Comparison of ENCODE assay signal across 1 cellular context in the genomic region with DNA sequence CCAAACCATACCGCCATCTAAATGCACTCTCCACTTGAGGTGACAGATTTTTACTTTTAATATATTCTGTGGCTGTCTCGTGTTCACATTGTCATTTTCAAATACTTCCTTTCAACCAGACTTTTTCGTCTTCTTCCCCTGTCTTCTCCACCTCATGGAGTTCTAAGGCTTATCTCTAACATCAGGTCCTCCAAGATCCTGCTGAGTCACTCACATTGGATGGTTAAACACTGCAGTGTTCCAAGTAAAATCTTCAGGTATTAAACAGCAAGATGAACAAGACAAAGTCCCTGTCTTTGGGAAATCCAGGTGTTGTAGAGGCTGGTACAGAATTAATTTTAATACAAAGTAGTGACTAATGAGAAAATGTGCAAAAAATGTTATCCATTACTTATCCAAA.
A peak's percentile ranks its signal among the peaks of the same experiment; 100 is the strongest.
TF ChIP-seq lines count a peak whose summit lies in the region.

No MANE protein-coding gene starts in this region.

TF ChIP-seq in K562, 482 proteins besides CTCF, POLR2A, EP300 and RAD21:
- no peak for TF ChIP-seq ZFP91 (CRISPR knock-in tag; IDR thresholded peaks at IDR 0.05)
- TF ChIP-seq, protein P1, sequence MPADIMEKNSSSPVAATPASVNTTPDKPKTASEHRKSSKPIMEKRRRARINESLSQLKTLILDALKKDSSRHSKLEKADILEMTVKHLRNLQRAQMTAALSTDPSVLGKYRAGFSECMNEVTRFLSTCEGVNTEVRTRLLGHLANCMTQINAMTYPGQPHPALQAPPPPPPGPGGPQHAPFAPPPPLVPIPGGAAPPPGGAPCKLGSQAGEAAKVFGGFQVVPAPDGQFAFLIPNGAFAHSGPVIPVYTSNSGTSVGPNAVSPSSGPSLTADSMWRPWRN (IDR thresholded peaks at IDR 0.05; ENCODE audit: low read depth): no peak
- no peak for TF ChIP-seq ZNF512 (tag; IDR thresholded peaks at IDR 0.05)
- no peak for TF ChIP-seq TCF3 (CRISPR knock-in tag; IDR thresholded peaks at IDR 0.05)
- no peak for TF ChIP-seq EZH2 (IDR thresholded peaks at IDR 0.05; ENCODE audit: borderline replicate concordance, low read depth, low read length)
- no peak for TF ChIP-seq HMG20B (CRISPR knock-in tag; IDR thresholded peaks at IDR 0.05)
- no peak for TF ChIP-seq ZBTB9 (CRISPR knock-in tag; IDR thresholded peaks at IDR 0.05)
- no peak for TF ChIP-seq ZNF778 (CRISPR knock-in tag; IDR thresholded peaks at IDR 0.05)
- TF ChIP-seq, protein P2, sequence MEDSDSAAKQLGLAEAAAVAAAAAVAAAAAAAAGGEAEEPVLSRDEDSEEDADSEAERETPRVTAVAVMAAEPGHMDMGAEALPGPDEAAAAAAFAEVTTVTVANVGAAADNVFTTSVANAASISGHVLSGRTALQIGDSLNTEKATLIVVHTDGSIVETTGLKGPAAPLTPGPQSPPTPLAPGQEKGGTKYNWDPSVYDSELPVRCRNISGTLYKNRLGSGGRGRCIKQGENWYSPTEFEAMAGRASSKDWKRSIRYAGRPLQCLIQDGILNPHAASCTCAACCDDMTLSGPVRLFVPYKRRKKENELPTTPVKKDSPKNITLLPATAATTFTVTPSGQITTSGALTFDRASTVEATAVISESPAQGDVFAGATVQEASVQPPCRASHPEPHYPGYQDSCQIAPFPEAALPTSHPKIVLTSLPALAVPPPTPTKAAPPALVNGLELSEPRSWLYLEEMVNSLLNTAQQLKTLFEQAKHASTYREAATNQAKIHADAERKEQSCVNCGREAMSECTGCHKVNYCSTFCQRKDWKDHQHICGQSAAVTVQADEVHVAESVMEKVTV (CRISPR knock-in tag; IDR thresholded peaks at IDR 0.05): no peak
- no peak for TF ChIP-seq SIN3A (IDR thresholded peaks at IDR 0.05; ENCODE audit: borderline replicate concordance in 2 of 2, control insufficient read depth in 1 of 2, low read depth in 2 of 2, low read length in 2 of 2)
- TF ChIP-seq, protein P3, sequence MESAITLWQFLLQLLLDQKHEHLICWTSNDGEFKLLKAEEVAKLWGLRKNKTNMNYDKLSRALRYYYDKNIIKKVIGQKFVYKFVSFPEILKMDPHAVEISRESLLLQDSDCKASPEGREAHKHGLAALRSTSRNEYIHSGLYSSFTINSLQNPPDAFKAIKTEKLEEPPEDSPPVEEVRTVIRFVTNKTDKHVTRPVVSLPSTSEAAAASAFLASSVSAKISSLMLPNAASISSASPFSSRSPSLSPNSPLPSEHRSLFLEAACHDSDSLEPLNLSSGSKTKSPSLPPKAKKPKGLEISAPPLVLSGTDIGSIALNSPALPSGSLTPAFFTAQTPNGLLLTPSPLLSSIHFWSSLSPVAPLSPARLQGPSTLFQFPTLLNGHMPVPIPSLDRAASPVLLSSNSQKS (CRISPR knock-in tag; IDR thresholded peaks at IDR 0.05): no peak
- TF ChIP-seq LCOR (CRISPR knock-in tag; IDR thresholded peaks at IDR 0.05): no peak
- TF ChIP-seq ZEB2 (IDR thresholded peaks at IDR 0.05): no peak
- TF ChIP-seq MAFF (IDR thresholded peaks at IDR 0.05; ENCODE audit: low read length): peak; percentile 32; the same call in 1 of the 2 replicates
- peak; percentile 82 for TF ChIP-seq NFE2 (IDR thresholded peaks at IDR 0.05; ENCODE audit: low read depth)
- TF ChIP-seq, protein P4, sequence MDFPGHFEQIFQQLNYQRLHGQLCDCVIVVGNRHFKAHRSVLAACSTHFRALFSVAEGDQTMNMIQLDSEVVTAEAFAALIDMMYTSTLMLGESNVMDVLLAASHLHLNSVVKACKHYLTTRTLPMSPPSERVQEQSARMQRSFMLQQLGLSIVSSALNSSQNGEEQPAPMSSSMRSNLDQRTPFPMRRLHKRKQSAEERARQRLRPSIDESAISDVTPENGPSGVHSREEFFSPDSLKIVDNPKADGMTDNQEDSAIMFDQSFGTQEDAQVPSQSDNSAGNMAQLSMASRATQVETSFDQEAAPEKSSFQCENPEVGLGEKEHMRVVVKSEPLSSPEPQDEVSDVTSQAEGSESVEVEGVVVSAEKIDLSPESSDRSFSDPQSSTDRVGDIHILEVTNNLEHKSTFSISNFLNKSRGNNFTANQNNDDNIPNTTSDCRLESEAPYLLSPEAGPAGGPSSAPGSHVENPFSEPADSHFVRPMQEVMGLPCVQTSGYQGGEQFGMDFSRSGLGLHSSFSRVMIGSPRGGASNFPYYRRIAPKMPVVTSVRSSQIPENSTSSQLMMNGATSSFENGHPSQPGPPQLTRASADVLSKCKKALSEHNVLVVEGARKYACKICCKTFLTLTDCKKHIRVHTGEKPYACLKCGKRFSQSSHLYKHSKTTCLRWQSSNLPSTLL (IDR thresholded peaks at IDR 0.05): no peak
- no peak for TF ChIP-seq CEBPB (tag; IDR thresholded peaks at IDR 0.05)
- TF ChIP-seq SMAD4 (CRISPR knock-in tag; conservative IDR thresholded peaks at IDR 0.05): no peak
- TF ChIP-seq MECOM (CRISPR knock-in tag; IDR thresholded peaks at IDR 0.05): no peak
- TF ChIP-seq YBX1 (IDR thresholded peaks at IDR 0.05): no peak
- TF ChIP-seq MAFG (tag; conservative IDR thresholded peaks at IDR 0.05): 0 out of 2 replicates have a peak, but pooled peaks have one; percentile 12
TF ChIP-seq in K562: peak in this region for 3.
